In genomic region chr17:65917560-65917959, GRCh38 we compare ENCODE assay signal across 26 cellular contexts.
"Had no signal": no experiment of that assay in that cellular context is flagged by ENCODE, and none has a peak within 500 bp of the region (broad histone marks: within the 10 kb centered on the region; RNA-seq: fewer than 3 reads in every experiment).

No MANE protein-coding gene starts in this region.

- H3K27ac ChIP-seq: hepatocyte, neural progenitor cell, neutrophil, parathyroid adenoma, right atrium auricular region, suprapubic skin had no signal

- H3K36me3 ChIP-seq: heart right ventricle, left lung, neural progenitor cell, neutrophil, right atrium auricular region, spleen, suprapubic skin, tibial nerve, uterus had no signal

- H3K27me3 Mint-ChIP-seq: naive B cell; stimulated activated naive CD8-positive, alpha-beta T cell treated with anti-CD3 and anti-CD28 coated beads, Interleukin-15, Interleukin-2, amounts not matched to agents 100 ng/mL and 50 ng/mL, for 24 hours; type B pancreatic cell had no signal

- H3K9me3 ChIP-seq: heart right ventricle, left lung, neutrophil, right atrium auricular region, spleen, suprapubic skin, tibial nerve, uterus had no signal

- ATAC-seq: left colon; left lung; natural killer cell; stimulated activated effector memory CD8-positive, alpha-beta T cell treated with anti-CD3 and anti-CD28 coated beads, Interleukin-12 subunit alpha, Interleukin-12 subunit beta, amount 100 ng/mL, for 72 hours had no signal

- H3K4me1 ChIP-seq: left lung, parathyroid adenoma had no signal

- H3K4me3 Mint-ChIP-seq: mesothelial cell of epicardium; naive B cell; natural killer cell; nephron progenitor cell; neural progenitor cell; stimulated activated effector memory CD8-positive, alpha-beta T cell treated with anti-CD3 and anti-CD28 coated beads, Interleukin-12 subunit alpha, Interleukin-12 subunit beta, amount 100 ng/mL, for 72 hours; stimulated activated naive CD8-positive, alpha-beta T cell treated with anti-CD3 and anti-CD28 coated beads, Interleukin-15, Interleukin-2, amounts not matched to agents 100 ng/mL and 50 ng/mL, for 24 hours; type B pancreatic cell had no signal

- H3K27me3 ChIP-seq: heart right ventricle, hepatocyte, left lung, neural progenitor cell, neutrophil, right atrium auricular region, spleen, suprapubic skin, tibial nerve, uterus had no signal

- H3K4me3 ChIP-seq: heart right ventricle, hepatocyte, left lung, lung, neural progenitor cell, right atrium auricular region, skin epidermis, spleen, suprapubic skin, tibial nerve, uterus had no signal

- H3K36me3 Mint-ChIP-seq: mesothelial cell of epicardium; natural killer cell; stimulated activated effector memory CD8-positive, alpha-beta T cell treated with anti-CD3 and anti-CD28 coated beads, Interleukin-12 subunit alpha, Interleukin-12 subunit beta, amount 100 ng/mL, for 72 hours; type B pancreatic cell had no signal

- H3K9me3 Mint-ChIP-seq: mesothelial cell of epicardium; nephron progenitor cell; neural progenitor cell; stimulated activated effector memory CD8-positive, alpha-beta T cell treated with anti-CD3 and anti-CD28 coated beads, Interleukin-12 subunit alpha, Interleukin-12 subunit beta, amount 100 ng/mL, for 72 hours; type B pancreatic cell had no signal

- H3K4me1 Mint-ChIP-seq: natural killer cell had no signal

- H3K27ac Mint-ChIP-seq: natural killer cell; nephron progenitor cell; stimulated activated effector memory CD8-positive, alpha-beta T cell treated with anti-CD3 and anti-CD28 coated beads, Interleukin-12 subunit alpha, Interleukin-12 subunit beta, amount 100 ng/mL, for 72 hours; type B pancreatic cell had no signal

- DNase-seq: heart right ventricle; kidney glomerular epithelial cell; left colon; left lung; mesendoderm; naive B cell; natural killer cell; nephron progenitor cell; occipital lobe; spleen; stimulated activated CD4-positive, alpha-beta T cell treated with anti-CD3 and anti-CD28 coated beads, Interleukin-4, amount 100 ng/mL, for 24 hours; stimulated activated naive CD4-positive, alpha-beta T cell; uterus had no signal
